In genomic region chr10:72564596-72564995, GRCh38 we compare ENCODE assay signal across 14 cellular contexts.
DNase-seq lines count a peak whose midpoint lies in the region; ATAC-seq and TF ChIP-seq lines count a peak whose summit lies in the region.
"Had no signal": no experiment of that assay in that cellular context is flagged by ENCODE, and none has a peak within 500 bp of the region (broad histone marks: within the 10 kb centered on the region; RNA-seq: fewer than 3 reads in every experiment).

No MANE protein-coding gene starts in this region.

- H3K4me3 Mint-ChIP-seq in activated CD8-positive, alpha-beta T cell treated with anti-CD3 and anti-CD28 coated beads for 36 hours, result no peak overlapping the region
- H3K4me3 Mint-ChIP-seq: stimulated activated memory B cell treated with anti-CD40 and anti-IgM and Interleukin-4, amounts not matched to agents 10 μg/mL and 1 μg/mL and 100 μg/mL, for 72 hours had no signal

- peak overlapping the region; percentile 61 for H3K27ac ChIP-seq in upper lobe of right lung

- H3K36me3 ChIP-seq in upper lobe of right lung, result peaks cover 29% of the 10 kb centered on the region

- peak; percentile 40 for ATAC-seq in activated CD8-positive, alpha-beta T cell treated with anti-CD3 and anti-CD28 coated beads for 36 hours
- ATAC-seq in upper lobe of right lung (peak; percentile 92), GM19023 (IDR thresholded peaks at IDR 0.05; ENCODE audit: unreplicated experiment) (no peak), HG03280 (IDR thresholded peaks at IDR 0.05; ENCODE audit: unreplicated experiment) (no peak)
- ATAC-seq: left cardiac atrium; stimulated activated memory B cell treated with anti-CD40 and anti-IgM and Interleukin-4, amounts not matched to agents 10 μg/mL and 1 μg/mL and 100 μg/mL, for 72 hours had no signal

- no peak overlapping the region for H3K4me3 ChIP-seq in upper lobe of right lung
- H3K4me3 ChIP-seq: spleen had no signal

- TF ChIP-seq CTCF in activated CD8-positive, alpha-beta T cell treated with anti-CD3 and anti-CD28 coated beads for 36 hours (IDR thresholded peaks at IDR 0.05), result no peak
- no peak for TF ChIP-seq CTCF in upper lobe of right lung (IDR thresholded peaks at IDR 0.05)

- CTCF ChIA-PET in activated CD8-positive, alpha-beta T cell treated with anti-CD3 and anti-CD28 coated beads for 36 hours (lab: Charles Lee), result interaction anchor here (0.8 kb wide), 1 partner anchor 67 kb away, joined by 3 read pairs; no protein-coding TSS in a partner anchor

- H3K9me3 Mint-ChIP-seq in activated CD8-positive, alpha-beta T cell treated with anti-CD3 and anti-CD28 coated beads for 36 hours, result no peaks in the 10 kb centered on the region
- H3K9me3 Mint-ChIP-seq: stimulated activated memory B cell treated with anti-CD40 and anti-IgM and Interleukin-4, amounts not matched to agents 10 μg/mL and 1 μg/mL and 100 μg/mL, for 72 hours had no signal

- intact Hi-C loops in activated CD8-positive, alpha-beta T cell treated with anti-CD3 and anti-CD28 coated beads for 36 hours (cut with micrococcal nuclease), result no loop called here
- intact Hi-C loops in upper lobe of right lung (cut with DNase I), result no loop called here

- POLR2A ChIA-PET in activated CD8-positive, alpha-beta T cell treated with anti-CD3 and anti-CD28 coated beads for 36 hours (lab: Charles Lee), result interaction anchor here (0.8 kb wide), 1 partner anchor 34 kb away, joined by 3 read pairs; no protein-coding TSS in a partner anchor

- H3K4me1 ChIP-seq in upper lobe of right lung, result no peaks in the 10 kb centered on the region

- H3K27me3 ChIP-seq in upper lobe of right lung, result no peaks in the 10 kb centered on the region
- H3K27me3 ChIP-seq: spleen had no signal

- peak; percentile 50 for DNase-seq in stimulated activated CD4-positive, alpha-beta T cell treated with anti-CD3 and anti-CD28 coated beads, Interleukin-1b, Interleukin-23, amount 100 ng/mL, for 48 hours
- DNase-seq in stimulated activated CD4-positive, alpha-beta T cell treated with anti-CD3 and anti-CD28 coated beads, Interleukin-4, amount 100 ng/mL, for 24 hours, result no peak
- DNase-seq in activated CD8-positive, alpha-beta T cell treated with anti-CD3 and anti-CD28 coated beads for 36 hours, result peak; percentile 20
- DNase-seq in fibroblast of peridontal ligament (ENCODE audit: extremely low read depth) (peak; percentile 96), upper lobe of right lung (no peak), GOT3 (lab: John Stamatoyannopoulos, UW) (no peak)
- DNase-seq: activated CD8-positive, alpha-beta memory T cell treated with anti-CD3 and anti-CD28 coated beads, Interleukin-2, amount 50 U/mL, for 4 hours; KBM-7; left cardiac atrium; NCI-H2171; spleen had no signal

- H3K27ac Mint-ChIP-seq in activated CD8-positive, alpha-beta T cell treated with anti-CD3 and anti-CD28 coated beads for 36 hours, result peak overlapping the region; percentile 48

- H3K9me3 ChIP-seq in upper lobe of right lung, result no peaks in the 10 kb centered on the region
- H3K9me3 ChIP-seq: spleen had no signal

- peaks cover 34% of the 10 kb centered on the region for H3K4me1 Mint-ChIP-seq in activated CD8-positive, alpha-beta T cell treated with anti-CD3 and anti-CD28 coated beads for 36 hours (ENCODE audit: low read depth)

- peaks cover 43% of the 10 kb centered on the region for H3K36me3 Mint-ChIP-seq in activated CD8-positive, alpha-beta T cell treated with anti-CD3 and anti-CD28 coated beads for 36 hours (ENCODE audit: low read depth)

- H3K27me3 Mint-ChIP-seq in activated CD8-positive, alpha-beta T cell treated with anti-CD3 and anti-CD28 coated beads for 36 hours, result no peaks in the 10 kb centered on the region
- H3K27me3 Mint-ChIP-seq: stimulated activated memory B cell treated with anti-CD40 and anti-IgM and Interleukin-4, amounts not matched to agents 10 μg/mL and 1 μg/mL and 100 μg/mL, for 72 hours had no signal

Comparison
In these comparisons a context has a peak if more than half of its experiments do, and no peak if none do; other contexts are left out.
1. DNase-seq: peak in stimulated activated CD4-positive, alpha-beta T cell treated with anti-CD3 and anti-CD28 coated beads, Interleukin-1b, Interleukin-23, amount 100 ng/mL, for 48 hours (single experiment), activated CD8-positive, alpha-beta T cell treated with anti-CD3 and anti-CD28 coated beads for 36 hours (single experiment) and fibroblast of peridontal ligament (single experiment); none in stimulated activated CD4-positive, alpha-beta T cell treated with anti-CD3 and anti-CD28 coated beads, Interleukin-4, amount 100 ng/mL, for 24 hours (single experiment), upper lobe of right lung (single experiment) and GOT3 (single experiment).
2. ATAC-seq: peak in activated CD8-positive, alpha-beta T cell treated with anti-CD3 and anti-CD28 coated beads for 36 hours (single experiment) and upper lobe of right lung (single experiment); none in GM19023 (single experiment) and HG03280 (single experiment).